1 cellular context compared by ENCODE assay signal in genomic region chr19:43725468-43725867, GRCh38.
TF ChIP-seq lines count a peak whose summit lies in the region.

No MANE protein-coding gene starts in this region.

TF ChIP-seq in endothelial cell of umbilical vein, 7 proteins besides CTCF, POLR2A, EP300 and RAD21:
- TF ChIP-seq GATA2 (IDR thresholded peaks at IDR 0.05; ENCODE audit: insufficient read depth, insufficient read length, low read depth, low read length) = peak; percentile 64
- TF ChIP-seq EZH2 (IDR thresholded peaks at IDR 0.05; ENCODE audit: borderline replicate concordance, low read depth, low read length, severe bottlenecking) = no peak
